In the genomic region with DNA sequence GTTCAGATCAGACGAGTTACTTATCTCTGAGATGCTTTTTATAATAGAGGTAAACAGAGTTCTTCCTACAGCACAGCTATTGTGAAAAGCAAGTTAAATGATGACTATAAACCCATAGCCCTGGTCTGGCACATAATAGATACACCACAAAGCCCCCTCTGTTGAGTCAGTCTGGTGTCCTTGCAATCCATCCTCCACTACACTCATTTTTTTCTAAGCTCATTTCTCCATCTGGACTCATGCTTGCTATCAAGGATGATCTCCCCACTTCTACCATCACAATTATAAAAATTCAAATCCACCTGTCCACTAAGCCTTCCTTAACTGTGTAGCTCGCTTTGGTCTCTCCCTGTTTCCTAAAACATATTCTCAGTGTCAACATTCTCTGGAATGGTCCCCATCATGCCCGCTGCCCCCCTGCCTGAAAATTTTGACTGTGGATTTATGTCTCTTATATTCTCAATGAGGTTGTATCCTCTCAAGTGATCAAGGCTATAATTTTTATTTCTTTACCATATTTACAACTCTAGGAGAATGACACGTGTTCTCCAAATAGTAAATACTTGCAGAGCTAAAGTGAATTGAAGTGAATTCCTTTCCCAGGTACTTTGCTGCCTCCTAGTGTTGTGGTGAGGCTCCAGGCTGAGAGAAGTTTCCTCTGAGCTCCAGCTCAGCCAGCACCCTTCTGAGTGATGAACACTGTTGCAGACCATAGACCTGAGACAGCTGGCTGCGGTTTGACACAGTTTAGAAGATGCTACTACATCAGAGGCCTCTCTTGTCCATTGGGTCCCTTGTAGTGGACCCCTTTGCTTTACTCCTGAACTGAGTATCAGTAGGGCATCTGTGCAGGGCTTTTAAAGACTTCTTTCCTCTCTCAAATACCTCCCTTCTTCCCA, we compare ENCODE assay signal across 8 cellular contexts.
DNase-seq lines count a peak whose midpoint lies in the region; ATAC-seq and TF ChIP-seq lines count a peak whose summit lies in the region.

No MANE protein-coding gene starts in this region.

- H3K4me3 ChIP-seq in foreskin fibroblast (ENCODE audit: low read depth in 1 of 2, low read length in 2 of 2) (no peak overlapping the region), trophoblast cell (ENCODE audit: low read depth, low read length) (no peak overlapping the region)

- no peak overlapping the region for H3K27ac Mint-ChIP-seq in CD4-positive, alpha-beta T cell

- in situ Hi-C loops in GM13977 (cut with MboI; ENCODE audit: low pct_unique_long_range_greater_than_20kb, low sequenced_read_pairs, unreplicated experiment) = no loop called here

- no peak overlapping the region for H3K27ac ChIP-seq in trophoblast cell (ENCODE audit: low read depth, low read length)
- H3K27ac ChIP-seq in CD4-positive, alpha-beta T cell (ENCODE audit: low read depth, low read length) = no peak overlapping the region

- H2BK5ac ChIP-seq in trophoblast cell (ENCODE audit: low read depth, low read length, poor library complexity) = no peak overlapping the region

- no peaks in the 10 kb centered on the region for H3K36me3 Mint-ChIP-seq in CD4-positive, alpha-beta T cell (ENCODE audit: low read depth)

- H2BK120ac ChIP-seq in trophoblast cell (ENCODE audit: insufficient read depth, low read length, poor library complexity) = no peak overlapping the region

- ATAC-seq in HG03342 (IDR thresholded peaks at IDR 0.05; ENCODE audit: unreplicated experiment) = no peak
- no peak for ATAC-seq in CD4-positive, alpha-beta T cell (ENCODE audit: poor library complexity)

- no peak overlapping the region for H2AK5ac ChIP-seq in trophoblast cell (ENCODE audit: low read length)

- H3K14ac ChIP-seq in trophoblast cell (ENCODE audit: low read length) = no peak overlapping the region

- H3K79me1 ChIP-seq in trophoblast cell (ENCODE audit: low read length) = no peaks in the 10 kb centered on the region

- CTCF ChIA-PET in CD4-positive, alpha-beta T cell (lab: Charles Lee) = no interaction called here

- no peaks in the 10 kb centered on the region for H3K36me3 ChIP-seq in trophoblast cell (ENCODE audit: control insufficient read depth in 1 of 2, insufficient read depth in 2 of 2, low read length in 2 of 2)

- no peak overlapping the region for H3K9ac ChIP-seq in trophoblast cell (ENCODE audit: low read length)

- H2BK12ac ChIP-seq in trophoblast cell (ENCODE audit: low read length) = no peak overlapping the region

- H3K18ac ChIP-seq in trophoblast cell (ENCODE audit: low read length) = no peak overlapping the region

- H3K4ac ChIP-seq in trophoblast cell (ENCODE audit: low read depth, low read length) = no peak overlapping the region

- H3K9me3 Mint-ChIP-seq in CD4-positive, alpha-beta T cell = no peaks in the 10 kb centered on the region

- no peak overlapping the region for H2AFZ ChIP-seq in trophoblast cell (ENCODE audit: insufficient read depth, low read length, poor library complexity)

- H4K8ac ChIP-seq in trophoblast cell (ENCODE audit: low read depth, low read length) = no peak overlapping the region

- peaks cover 29% of the 10 kb centered on the region for H3K27me3 Mint-ChIP-seq in CD4-positive, alpha-beta T cell

- H4K12ac ChIP-seq in trophoblast cell (ENCODE audit: low read depth, low read length) = no peak overlapping the region

- no peaks in the 10 kb centered on the region for H3K79me2 ChIP-seq in trophoblast cell (ENCODE audit: control insufficient read depth, insufficient read depth, low read length, poor library complexity)

- H3K9me3 ChIP-seq in trophoblast cell (ENCODE audit: insufficient read depth, low read depth, low read length) = peaks cover 2% of the 10 kb centered on the region
- H3K9me3 ChIP-seq in CD4-positive, alpha-beta T cell (ENCODE audit: control insufficient read depth, low read length) = no peaks in the 10 kb centered on the region

- WGBS in trophoblast cell (ENCODE audit: extremely low coverage, insufficient coverage, insufficient read length) = no CpG with 5 or more reads among the region's 5 CpGs

- intact Hi-C loops in CD4-positive, alpha-beta T cell (cut with DNase I, micrococcal nuclease) = no loop called here

- no peak overlapping the region for H3K23ac ChIP-seq in trophoblast cell (ENCODE audit: low read length)

- peak; percentile 69 for DNase-seq in AG20443 (ENCODE audit: low spot score)
- peak; percentile 36 for DNase-seq in GM13977 (ENCODE audit: low spot score)
- DNase-seq in NAMALWA (ENCODE audit: low spot score) = peak; percentile 61
- peak; percentile 75 for DNase-seq in SW480 (ENCODE audit: low spot score)
- DNase-seq in foreskin fibroblast = no peak
- peak; percentile 55 to 81 for DNase-seq in trophoblast cell
- DNase-seq in CD4-positive, alpha-beta T cell = no peak

- no peak overlapping the region for H3K4me3 Mint-ChIP-seq in CD4-positive, alpha-beta T cell

- H3K27me3 ChIP-seq in trophoblast cell (ENCODE audit: insufficient read depth, low read length) = no peaks in the 10 kb centered on the region
- no peaks in the 10 kb centered on the region for H3K27me3 ChIP-seq in CD4-positive, alpha-beta T cell (ENCODE audit: control insufficient read depth, insufficient read depth, low read length)

- H3K4me1 Mint-ChIP-seq in CD4-positive, alpha-beta T cell (ENCODE audit: low read depth) = no peaks in the 10 kb centered on the region

- TF ChIP-seq CTCF in GM13977 (IDR thresholded peaks at IDR 0.05; ENCODE audit: extremely low read depth, insufficient read depth, missing control alignments) = peak; percentile 58
- TF ChIP-seq CTCF in foreskin fibroblast (IDR thresholded peaks at IDR 0.05; ENCODE audit: low read depth, low read length) = peak; percentile 52
- no peak for TF ChIP-seq CTCF in CD4-positive, alpha-beta T cell (IDR thresholded peaks at IDR 0.05)

- no peaks in the 10 kb centered on the region for H3K4me1 ChIP-seq in trophoblast cell (ENCODE audit: control insufficient read depth in 1 of 2, insufficient read depth in 2 of 2, low read length in 2 of 2)

- no peak overlapping the region for H4K91ac ChIP-seq in trophoblast cell (ENCODE audit: low read depth, low read length)

- H3K4me2 ChIP-seq in trophoblast cell (ENCODE audit: low read length) = no peak overlapping the region

- POLR2A ChIA-PET in CD4-positive, alpha-beta T cell (lab: Charles Lee) = no interaction called here

Comparison
In these comparisons a context has a peak if more than half of its experiments do, and no peak if none do; other contexts are left out.
1. DNase-seq: peak in AG20443 (single experiment), GM13977 (single experiment), NAMALWA (single experiment), SW480 (single experiment) and trophoblast cell (2 of 2); none in foreskin fibroblast (0 of 2) and CD4-positive, alpha-beta T cell (0 of 10).